ENCODE assay signal across 12 cellular contexts in the genomic region with DNA sequence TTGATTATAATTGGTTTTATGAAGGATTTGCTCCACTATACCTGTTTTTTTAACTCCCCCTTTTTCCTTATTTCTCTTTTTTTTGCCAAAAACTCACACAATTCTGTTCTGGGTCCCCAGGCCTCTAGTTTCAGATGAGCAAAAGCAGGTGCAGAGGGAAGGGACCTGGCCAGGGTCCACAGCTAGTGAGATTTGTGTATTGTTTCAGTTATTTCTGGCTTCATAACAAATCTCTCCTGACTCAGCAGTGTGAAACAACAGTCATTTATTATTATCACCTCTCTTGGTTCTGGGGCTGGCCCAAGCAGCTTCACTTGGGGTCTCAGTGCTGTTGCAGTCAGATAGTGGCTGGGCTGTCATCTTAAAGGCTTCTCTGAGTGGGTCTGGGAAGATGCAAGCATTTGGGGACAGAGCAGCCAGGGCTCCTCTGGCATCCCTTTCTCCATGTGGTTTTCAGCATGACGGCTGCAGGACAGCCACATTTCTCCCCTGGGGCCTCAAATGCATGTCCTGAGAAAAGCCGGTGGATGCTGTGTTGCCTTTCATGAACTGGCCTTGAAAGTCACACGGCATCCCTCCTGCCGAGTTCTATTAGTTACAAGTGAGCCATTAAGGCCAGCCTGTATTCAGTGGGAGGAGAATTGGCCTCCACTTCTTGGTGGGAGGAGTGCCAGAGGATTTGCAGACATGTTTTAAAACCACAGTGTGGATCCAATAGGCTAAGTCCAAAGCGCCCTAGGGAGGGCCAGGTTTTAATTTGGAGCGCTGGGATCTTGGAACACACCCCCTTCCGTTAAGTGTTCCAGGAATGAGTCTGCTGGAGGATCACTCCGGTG.
DNase-seq lines count a peak whose midpoint lies in the region; ATAC-seq and TF ChIP-seq lines count a peak whose summit lies in the region.
"Had no signal": no experiment of that assay in that cellular context is flagged by ENCODE, and none has a peak within 500 bp of the region (broad histone marks: within the 10 kb centered on the region; RNA-seq: fewer than 3 reads in every experiment).

No MANE protein-coding gene starts in this region.

- no peak for TF ChIP-seq POLR2A in stomach (IDR thresholded peaks at IDR 0.05)

- H3K27me3 ChIP-seq in stomach: no peaks in the 10 kb centered on the region

- intact Hi-C loops in mucosa of descending colon (cut with DNase I, micrococcal nuclease): no loop called here
- intact Hi-C loops in stomach (cut with DNase I; ENCODE audit: low total_unique reads): no loop called here

- no peaks in the 10 kb centered on the region for H3K4me1 ChIP-seq in mucosa of descending colon (ENCODE audit: low read depth)
- H3K4me1 ChIP-seq in stomach: peaks cover 0 to 24% (median 9%) of the 10 kb centered on the region in 4 donors

- H3K9me3 Mint-ChIP-seq in mesothelial cell of epicardium: peaks cover 19% of the 10 kb centered on the region
- H3K9me3 Mint-ChIP-seq: activated naive CD8-positive, alpha-beta T cell treated with anti-CD3 and anti-CD28 coated beads, Interleukin-2, amount 50 U/mL, for 24 hours; CD8-positive, alpha-beta T cell had no signal

- WGBS in stomach, 5 donors: 41 to 61% (median 51%) methylated on average over 7 to 8 of the region's 8 CpGs

- no peak overlapping the region for H3K4me3 Mint-ChIP-seq in mesothelial cell of epicardium
- H3K4me3 Mint-ChIP-seq: activated naive CD8-positive, alpha-beta T cell treated with anti-CD3 and anti-CD28 coated beads, Interleukin-2, amount 50 U/mL, for 24 hours; CD8-positive, alpha-beta T cell had no signal

- peak overlapping the region in 2 of 5 donors; percentile 23 to 38 for H3K27ac ChIP-seq in stomach

- H3K36me3 Mint-ChIP-seq in mesothelial cell of epicardium: peaks cover 3% of the 10 kb centered on the region
- H3K36me3 Mint-ChIP-seq: CD8-positive, alpha-beta T cell had no signal

- no peak overlapping the region for H3K27ac Mint-ChIP-seq in mesothelial cell of epicardium
- H3K27ac Mint-ChIP-seq: activated naive CD8-positive, alpha-beta T cell treated with anti-CD3 and anti-CD28 coated beads, Interleukin-2, amount 50 U/mL, for 24 hours; CD8-positive, alpha-beta T cell had no signal

- H3K36me3 ChIP-seq in mucosa of descending colon (ENCODE audit: low read depth) (no peaks in the 10 kb centered on the region), stomach (no peaks in the 10 kb centered on the region)

- H3K9me3 ChIP-seq in mucosa of descending colon: no peaks in the 10 kb centered on the region
- peaks cover 0 to 7% (median 0%) of the 10 kb centered on the region in 4 donors for H3K9me3 ChIP-seq in stomach

- peaks cover 8% of the 10 kb centered on the region for H3K27me3 Mint-ChIP-seq in mesothelial cell of epicardium (ENCODE audit: low read depth)

- DNase-seq in AG09319 (ENCODE audit: extremely low read depth, low read depth) (peak; percentile 89), NCI-H187 treated with DMSO at 0.1 percent for 48 hours (lab: John Stamatoyannopoulos, UW) (peak; percentile 90), dermis blood vessel endothelial cell (peak; percentile 10), mucosa of descending colon (peak in 1 of 3 donors; percentile 48), stomach (no peak), mesothelial cell of epicardium (ENCODE audit: low spot score in 2 of 2, unreplicated experiment in 2 of 2) (no peak)
- DNase-seq in stimulated activated naive CD4-positive, alpha-beta T cell treated with Interleukin-2 at 50 U/mL for 16 hours (lab: John Stamatoyannopoulos, UW): no peak
- DNase-seq: activated naive CD8-positive, alpha-beta T cell treated with anti-CD3 and anti-CD28 coated beads, Interleukin-2, amount 50 U/mL, for 24 hours; CD8-positive, alpha-beta T cell; stimulated activated naive CD4-positive, alpha-beta T cell; T1000 had no signal

- no peak for TF ChIP-seq CTCF in AG09319 (IDR thresholded peaks at IDR 0.05; ENCODE audit: low read depth, low read length)
- TF ChIP-seq CTCF in mucosa of descending colon (IDR thresholded peaks at IDR 0.05): no peak
- TF ChIP-seq CTCF in stomach (IDR thresholded peaks at IDR 0.05): no peak
- TF ChIP-seq CTCF in mesothelial cell of epicardium (IDR thresholded peaks at IDR 0.05; ENCODE audit: unreplicated experiment): no peak

- peaks cover 12% of the 10 kb centered on the region for H3K4me1 Mint-ChIP-seq in mesothelial cell of epicardium
- H3K4me1 Mint-ChIP-seq: activated naive CD8-positive, alpha-beta T cell treated with anti-CD3 and anti-CD28 coated beads, Interleukin-2, amount 50 U/mL, for 24 hours had no signal

- H3K4me3 ChIP-seq in mucosa of descending colon (no peak overlapping the region), stomach (no peak overlapping the region)

- no peak for TF ChIP-seq EP300 in stomach (IDR thresholded peaks at IDR 0.05)

- ATAC-seq in mucosa of descending colon (peak; percentile 35), HG03520 (IDR thresholded peaks at IDR 0.05; ENCODE audit: unreplicated experiment) (no peak)
- ATAC-seq: activated naive CD8-positive, alpha-beta T cell treated with anti-CD3 and anti-CD28 coated beads, Interleukin-2, amount 50 U/mL, for 24 hours; CD8-positive, alpha-beta T cell had no signal

Comparison
In these comparisons a context has a peak if more than half of its experiments do, and no peak if none do; other contexts are left out.
1. DNase-seq: peak in AG09319 (single experiment), NCI-H187 treated with DMSO at 0.1 percent for 48 hours (single experiment) and dermis blood vessel endothelial cell (single experiment); none in stomach (single experiment), mesothelial cell of epicardium (0 of 2) and stimulated activated naive CD4-positive, alpha-beta T cell treated with Interleukin-2 at 50 U/mL for 16 hours (single experiment).